Comparison of ENCODE assay signal across 22 cellular contexts in genomic region chr2:154484338-154485099, GRCh38.
DNase-seq lines count a peak whose midpoint lies in the region; ATAC-seq and TF ChIP-seq lines count a peak whose summit lies in the region.
"Had no signal": no experiment of that assay in that cellular context is flagged by ENCODE, and none has a peak within 500 bp of the region (broad histone marks: within the 10 kb centered on the region; RNA-seq: fewer than 3 reads in every experiment).

No MANE protein-coding gene starts in this region.

- CTCF ChIA-PET in activated CD4-positive, alpha-beta memory T cell treated with anti-CD3 and anti-CD28 coated beads for 36 hours (lab: Charles Lee) = no interaction called here

- H3K9me3 ChIP-seq in left lung = no peaks in the 10 kb centered on the region
- H3K9me3 ChIP-seq: gastrocnemius medialis, sigmoid colon, vagina had no signal

- H3K27ac ChIP-seq in left lung = no peak overlapping the region
- H3K27ac ChIP-seq: gastrocnemius medialis, sigmoid colon, SK-N-MC, vagina had no signal

- no peaks in the 10 kb centered on the region for H3K4me1 ChIP-seq in left lung
- H3K4me1 ChIP-seq: gastrocnemius medialis, sigmoid colon, vagina had no signal

- ATAC-seq in GM21619 (IDR thresholded peaks at IDR 0.05; ENCODE audit: unreplicated experiment) = peak; percentile 69
- peak; percentile 82 for ATAC-seq in left lung
- no peak for ATAC-seq in HG02973 (IDR thresholded peaks at IDR 0.05; ENCODE audit: unreplicated experiment)
- ATAC-seq: activated CD8-positive, alpha-beta memory T cell treated with anti-CD3 and anti-CD28 coated beads, Interleukin-2, amount 10 ng/mL, durations not matched to agents 7 days and 5 days; effector memory CD8-positive, alpha-beta T cell; gastrocnemius medialis; naive thymus-derived CD4-positive, alpha-beta T cell had no signal

- intact Hi-C loops in left lung (cut with DNase I) = no loop called here
- intact Hi-C loops in activated CD4-positive, alpha-beta memory T cell treated with anti-CD3 and anti-CD28 coated beads for 36 hours (cut with micrococcal nuclease) = no loop called here
- intact Hi-C loops in activated CD4-positive, alpha-beta T cell treated with anti-CD3 and anti-CD28 coated beads, Interleukin-2, amount 10 ng/mL, durations not matched to agents 24 days and 14 days (cut with micrococcal nuclease) = no loop called here

- no peak overlapping the region for H3K27ac Mint-ChIP-seq in activated CD4-positive, alpha-beta memory T cell treated with anti-CD3 and anti-CD28 coated beads for 36 hours
- no peak overlapping the region for H3K27ac Mint-ChIP-seq in activated CD4-positive, alpha-beta T cell treated with anti-CD3 and anti-CD28 coated beads, Interleukin-2, amount 10 ng/mL, durations not matched to agents 24 days and 14 days
- H3K27ac Mint-ChIP-seq: activated CD8-positive, alpha-beta memory T cell treated with anti-CD3 and anti-CD28 coated beads, Interleukin-2, amount 10 ng/mL, durations not matched to agents 7 days and 5 days; B cell; effector memory CD8-positive, alpha-beta T cell; naive thymus-derived CD4-positive, alpha-beta T cell had no signal

- in situ Hi-C loops in Caki2 (cut with HindIII; ENCODE audit: low pct_unique_long_range_greater_than_20kb, low sequenced_read_pairs) = no loop called here

- H3K4me3 Mint-ChIP-seq in activated CD4-positive, alpha-beta memory T cell treated with anti-CD3 and anti-CD28 coated beads for 36 hours = no peak overlapping the region
- H3K4me3 Mint-ChIP-seq in activated CD4-positive, alpha-beta T cell treated with anti-CD3 and anti-CD28 coated beads, Interleukin-2, amount 10 ng/mL, durations not matched to agents 24 days and 14 days = no peak overlapping the region
- H3K4me3 Mint-ChIP-seq: activated CD8-positive, alpha-beta memory T cell treated with anti-CD3 and anti-CD28 coated beads, Interleukin-2, amount 10 ng/mL, durations not matched to agents 7 days and 5 days; B cell; effector memory CD8-positive, alpha-beta T cell; naive thymus-derived CD4-positive, alpha-beta T cell had no signal

- H3K36me3 ChIP-seq in left lung = no peaks in the 10 kb centered on the region
- H3K36me3 ChIP-seq: gastrocnemius medialis, sigmoid colon, vagina had no signal

- no peaks in the 10 kb centered on the region for H3K9me3 Mint-ChIP-seq in activated CD4-positive, alpha-beta memory T cell treated with anti-CD3 and anti-CD28 coated beads for 36 hours
- H3K9me3 Mint-ChIP-seq in activated CD4-positive, alpha-beta T cell treated with anti-CD3 and anti-CD28 coated beads, Interleukin-2, amount 10 ng/mL, durations not matched to agents 24 days and 14 days = no peaks in the 10 kb centered on the region

- no peak for TF ChIP-seq CTCF in left lung (IDR thresholded peaks at IDR 0.05)

- no peaks in the 10 kb centered on the region for H3K4me1 Mint-ChIP-seq in activated CD4-positive, alpha-beta memory T cell treated with anti-CD3 and anti-CD28 coated beads for 36 hours (ENCODE audit: low read depth)
- H3K4me1 Mint-ChIP-seq in activated CD4-positive, alpha-beta T cell treated with anti-CD3 and anti-CD28 coated beads, Interleukin-2, amount 10 ng/mL, durations not matched to agents 24 days and 14 days = no peaks in the 10 kb centered on the region
- H3K4me1 Mint-ChIP-seq: activated CD8-positive, alpha-beta memory T cell treated with anti-CD3 and anti-CD28 coated beads, Interleukin-2, amount 10 ng/mL, durations not matched to agents 7 days and 5 days; B cell; naive thymus-derived CD4-positive, alpha-beta T cell had no signal

- no peak overlapping the region for H3K4me3 ChIP-seq in left lung
- H3K4me3 ChIP-seq: gastrocnemius medialis, sigmoid colon, SK-N-MC, vagina had no signal

- H3K27me3 Mint-ChIP-seq in activated CD4-positive, alpha-beta memory T cell treated with anti-CD3 and anti-CD28 coated beads for 36 hours = no peaks in the 10 kb centered on the region
- no peaks in the 10 kb centered on the region for H3K27me3 Mint-ChIP-seq in activated CD4-positive, alpha-beta T cell treated with anti-CD3 and anti-CD28 coated beads, Interleukin-2, amount 10 ng/mL, durations not matched to agents 24 days and 14 days
- H3K27me3 Mint-ChIP-seq: activated CD8-positive, alpha-beta memory T cell treated with anti-CD3 and anti-CD28 coated beads, Interleukin-2, amount 10 ng/mL, durations not matched to agents 7 days and 5 days; B cell; effector memory CD8-positive, alpha-beta T cell; naive thymus-derived CD4-positive, alpha-beta T cell had no signal

- no peaks in the 10 kb centered on the region for H3K27me3 ChIP-seq in left lung
- H3K27me3 ChIP-seq: gastrocnemius medialis, sigmoid colon, vagina had no signal

- no peaks in the 10 kb centered on the region for H3K36me3 Mint-ChIP-seq in activated CD4-positive, alpha-beta memory T cell treated with anti-CD3 and anti-CD28 coated beads for 36 hours
- H3K36me3 Mint-ChIP-seq in activated CD4-positive, alpha-beta T cell treated with anti-CD3 and anti-CD28 coated beads, Interleukin-2, amount 10 ng/mL, durations not matched to agents 24 days and 14 days (ENCODE audit: low read depth) = no peaks in the 10 kb centered on the region
- H3K36me3 Mint-ChIP-seq: activated CD8-positive, alpha-beta memory T cell treated with anti-CD3 and anti-CD28 coated beads, Interleukin-2, amount 10 ng/mL, durations not matched to agents 7 days and 5 days; naive thymus-derived CD4-positive, alpha-beta T cell had no signal

- DNase-seq in Caki2 (ENCODE audit: low read depth) (peak; percentile 7), NCI-H69 (lab: John Stamatoyannopoulos, UW) (peak; percentile 87), left lung (no peak), T1000 (lab: John Stamatoyannopoulos, UW) (no peak)
- no peak for DNase-seq in activated CD4-positive, alpha-beta memory T cell treated with anti-CD3 and anti-CD28 coated beads for 36 hours
- no peak for DNase-seq in activated CD4-positive, alpha-beta T cell treated with anti-CD3 and anti-CD28 coated beads, Interleukin-2, amount 10 ng/mL, durations not matched to agents 24 days and 14 days
- DNase-seq: activated CD8-positive, alpha-beta memory T cell treated with anti-CD3 and anti-CD28 coated beads, Interleukin-2, amount 10 ng/mL, durations not matched to agents 7 days and 5 days; activated naive CD4-positive, alpha-beta T cell treated with anti-CD3 and anti-CD28 coated beads, Interleukin-2, amount 50 U/mL, for 16 hours; DMS79 treated with DMSO at 0.1 percent for 48 hours; effector memory CD8-positive, alpha-beta T cell; gastrocnemius medialis; HCEC 1CT; IMR-90; naive thymus-derived CD4-positive, alpha-beta T cell; NCI-H187; sigmoid colon; stimulated activated naive CD4-positive, alpha-beta T cell treated with Interleukin-2 at 50 U/mL for 16 hours had no signal

- POLR2A ChIA-PET in activated CD4-positive, alpha-beta memory T cell treated with anti-CD3 and anti-CD28 coated beads for 36 hours (lab: Charles Lee) = no interaction called here

Comparison
In these comparisons a context has a peak if more than half of its experiments do, and no peak if none do; other contexts are left out.
1. DNase-seq: peak in Caki2 (single experiment) and NCI-H69 (single experiment); none in left lung (0 of 2), T1000 (single experiment), activated CD4-positive, alpha-beta memory T cell treated with anti-CD3 and anti-CD28 coated beads for 36 hours (single experiment) and activated CD4-positive, alpha-beta T cell treated with anti-CD3 and anti-CD28 coated beads, Interleukin-2, amount 10 ng/mL, durations not matched to agents 24 days and 14 days (single experiment).